In the genomic region with DNA sequence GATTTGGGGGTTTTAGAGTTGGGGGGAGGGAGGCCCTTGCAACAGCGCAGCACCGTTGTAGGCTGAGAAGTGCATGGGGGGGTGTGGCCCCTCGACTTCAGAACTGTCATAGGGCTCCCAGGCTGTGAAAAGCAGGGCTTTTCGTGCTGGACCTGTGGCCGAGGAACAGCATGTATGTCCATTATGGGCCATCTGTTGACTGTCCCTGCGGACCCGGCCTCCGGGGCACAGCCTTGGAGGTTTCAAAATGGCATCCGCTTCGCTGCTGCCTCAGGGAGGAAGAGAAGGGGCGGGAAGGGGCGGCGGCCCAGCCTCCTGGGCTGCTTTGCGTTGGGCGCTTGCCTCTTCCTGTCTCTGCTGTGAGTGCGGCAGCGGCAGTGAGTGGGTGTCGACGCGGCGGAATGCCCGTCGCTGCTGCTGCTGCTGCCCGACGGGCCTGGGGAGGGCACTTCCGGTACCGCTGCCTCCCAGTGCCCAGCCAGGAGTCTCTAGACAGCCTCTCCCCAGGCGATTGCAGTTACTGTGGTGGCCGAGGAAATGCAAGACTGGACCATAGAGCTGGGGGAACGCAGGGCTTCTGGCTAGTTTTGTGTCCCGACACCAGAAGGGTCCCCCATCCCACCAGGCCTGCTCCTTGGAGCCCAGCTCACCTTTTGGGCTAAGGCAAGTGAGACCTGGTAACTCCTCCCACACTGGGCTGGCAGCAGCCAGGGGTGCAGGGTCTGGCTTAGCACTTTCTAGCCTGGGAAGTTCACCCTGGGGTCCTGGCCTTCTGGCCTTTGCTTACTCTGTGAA, we compare ENCODE assay signal across 8 cellular contexts. TPM values are rescaled to one million over a fixed set of nuclear protein-coding genes. Genes with fewer than 3 reads are reported as not detected.
DNase-seq lines count a peak whose midpoint lies in the region; ATAC-seq and TF ChIP-seq lines count a peak whose summit lies in the region.

No MANE protein-coding gene starts in this region.

- H3K27ac ChIP-seq in ectodermal cell (ENCODE audit: insufficient read depth, low read depth, low read length, poor library complexity, severe bottlenecking), result peak overlapping the region; percentile 48

- peak overlapping the region; percentile 98 for H3K27ac Mint-ChIP-seq in activated CD4-positive, alpha-beta memory T cell treated with anti-CD3 and anti-CD28 coated beads, Interleukin-2, amount 10 ng/mL, durations not matched to agents 7 days and 5 days

- H3K27me3 Mint-ChIP-seq in activated CD4-positive, alpha-beta memory T cell treated with anti-CD3 and anti-CD28 coated beads, Interleukin-2, amount 10 ng/mL, durations not matched to agents 7 days and 5 days, result no peaks in the 10 kb centered on the region

- peaks cover 62% of the 10 kb centered on the region for H3K4me1 Mint-ChIP-seq in activated CD4-positive, alpha-beta memory T cell treated with anti-CD3 and anti-CD28 coated beads, Interleukin-2, amount 10 ng/mL, durations not matched to agents 7 days and 5 days

- no peak for ATAC-seq in HG03139 (IDR thresholded peaks at IDR 0.05; ENCODE audit: unreplicated experiment)

- CTCF ChIA-PET in activated CD4-positive, alpha-beta memory T cell treated with anti-CD3 and anti-CD28 coated beads, Interleukin-2, amount 10 ng/mL, durations not matched to agents 7 days and 5 days (lab: Charles Lee), result interaction anchor here (1.1 to 2.1 kb wide), 3 partner anchors 9 to 61 kb away, joined by 3 to 20 read pairs (median 11); partner anchors contain the start of genes HYAL3 and NAA80

- H3K36me3 ChIP-seq in ectodermal cell (ENCODE audit: control insufficient read depth, insufficient read depth, low read length), result no peaks in the 10 kb centered on the region

- H3K4me1 ChIP-seq in ectodermal cell (ENCODE audit: control insufficient read depth, insufficient read depth, low read length), result peaks cover 56% of the 10 kb centered on the region

- DNase-seq in GM04503 (ENCODE audit: low read depth), result peak; percentile 53
- DNase-seq in HFF-Myc (ENCODE audit: extremely low read depth, low read depth), result no peak
- peak; percentile 82 for DNase-seq in NCI-H748 (lab: John Stamatoyannopoulos, UW; ENCODE audit: unreplicated experiment)
- peak; percentile 93 for DNase-seq in activated CD4-positive, alpha-beta memory T cell treated with anti-CD3 and anti-CD28 coated beads, Interleukin-2, amount 10 ng/mL, durations not matched to agents 7 days and 5 days
- peak; percentile 80 for DNase-seq in medulla oblongata (ENCODE audit: extremely low spot score)
- peak; percentile 77 for DNase-seq in stimulated activated CD8-positive, alpha-beta memory T cell treated with anti-CD3 and anti-CD28 coated beads, Interleukin-12 subunit alpha, Interleukin-12 subunit beta, amount 100 ng/mL, for 1 hour (ENCODE audit: low read depth)

- no peak for TF ChIP-seq CTCF in HFF-Myc (IDR thresholded peaks at IDR 0.05; ENCODE audit: low read depth, low read length, missing control alignments)

- WGBS in ectodermal cell, 2 experiments, result 7% methylated on average over 31 of the region's 31 CpGs

- POLR2A ChIA-PET in activated CD4-positive, alpha-beta memory T cell treated with anti-CD3 and anti-CD28 coated beads, Interleukin-2, amount 10 ng/mL, durations not matched to agents 7 days and 5 days (lab: Charles Lee), result interaction anchor here (0.9 to 5.7 kb wide), 9 partner anchors 10 to 107 kb away, joined by 3 to 87 read pairs (median 9); partner anchors contain the start of genes HYAL3, NAA80, SLC38A3 and TUSC2

- no peaks in the 10 kb centered on the region for H3K27me3 ChIP-seq in ectodermal cell (ENCODE audit: control insufficient read depth, insufficient read depth, low read length, poor library complexity, severe bottlenecking)

- no peaks in the 10 kb centered on the region for H3K9me3 Mint-ChIP-seq in activated CD4-positive, alpha-beta memory T cell treated with anti-CD3 and anti-CD28 coated beads, Interleukin-2, amount 10 ng/mL, durations not matched to agents 7 days and 5 days

- H3K4me3 ChIP-seq in HFF-Myc (replicated peaks; ENCODE audit: low read depth, low read length), result peak overlapping the region; percentile 86
- H3K4me3 ChIP-seq in ectodermal cell (ENCODE audit: insufficient read depth, low read depth, low read length), result peak overlapping the region; percentile 81

- H3K36me3 Mint-ChIP-seq in activated CD4-positive, alpha-beta memory T cell treated with anti-CD3 and anti-CD28 coated beads, Interleukin-2, amount 10 ng/mL, durations not matched to agents 7 days and 5 days (ENCODE audit: low read depth), result peaks cover 50% of the 10 kb centered on the region

- no peaks in the 10 kb centered on the region for H3K9me3 ChIP-seq in ectodermal cell (ENCODE audit: control insufficient read depth, low read length)

- peak overlapping the region; percentile 99 for H3K4me3 Mint-ChIP-seq in activated CD4-positive, alpha-beta memory T cell treated with anti-CD3 and anti-CD28 coated beads, Interleukin-2, amount 10 ng/mL, durations not matched to agents 7 days and 5 days

RNA-seq across cellular contexts. Expression of gene GNAI2, which starts 1.9 kb away (rescaled TPM):
- 100 to 1,000 TPM; 493 to 519 TPM for total RNA-seq in activated CD4-positive, alpha-beta memory T cell treated with anti-CD3 and anti-CD28 coated beads, Interleukin-2, amount 10 ng/mL, durations not matched to agents 7 days and 5 days
- polyA plus RNA-seq in ectodermal cell (2013, experiment 1 of 4), result 374 TPM
- polyA plus RNA-seq in ectodermal cell (2013, experiment 2 of 4), result 389 TPM
- 311 TPM for polyA plus RNA-seq in ectodermal cell (2013, experiment 3 of 4)
- 351 TPM for polyA plus RNA-seq in ectodermal cell (2013, experiment 4 of 4)

RNA-seq across cellular contexts. Expression of gene SEMA3B, which starts 31.0 kb away (rescaled TPM):
- under 1 TPM; 0.38 to 0.55 TPM for total RNA-seq in activated CD4-positive, alpha-beta memory T cell treated with anti-CD3 and anti-CD28 coated beads, Interleukin-2, amount 10 ng/mL, durations not matched to agents 7 days and 5 days
- 17.9 TPM for polyA plus RNA-seq in ectodermal cell (2013, experiment 1 of 4)
- polyA plus RNA-seq in ectodermal cell (2013, experiment 2 of 4), result 19.8 TPM
- 13.0 TPM for polyA plus RNA-seq in ectodermal cell (2013, experiment 3 of 4)
- 18.3 TPM for polyA plus RNA-seq in ectodermal cell (2013, experiment 4 of 4)

RNA-seq across cellular contexts. Expression of gene SLC38A3, which starts 32.9 kb away (rescaled TPM):
- not detected for total RNA-seq in activated CD4-positive, alpha-beta memory T cell treated with anti-CD3 and anti-CD28 coated beads, Interleukin-2, amount 10 ng/mL, durations not matched to agents 7 days and 5 days
- 3.6 TPM for polyA plus RNA-seq in ectodermal cell (2013, experiment 1 of 4)
- 2.9 TPM for polyA plus RNA-seq in ectodermal cell (2013, experiment 2 of 4)
- polyA plus RNA-seq in ectodermal cell (2013, experiment 3 of 4), result 4.5 TPM
- 3.0 TPM for polyA plus RNA-seq in ectodermal cell (2013, experiment 4 of 4)

RNA-seq across cellular contexts. Expression of gene LSMEM2, which starts 40.9 kb away (rescaled TPM):
- not detected for total RNA-seq in activated CD4-positive, alpha-beta memory T cell treated with anti-CD3 and anti-CD28 coated beads, Interleukin-2, amount 10 ng/mL, durations not matched to agents 7 days and 5 days
- polyA plus RNA-seq in ectodermal cell (2013, experiment 1 of 4), result 0.28 TPM
- 0.37 TPM for polyA plus RNA-seq in ectodermal cell (2013, experiment 2 of 4)
- 0.16 TPM for polyA plus RNA-seq in ectodermal cell (2013, experiment 3 of 4)
- polyA plus RNA-seq in ectodermal cell (2013, experiment 4 of 4), result 0.41 TPM

RNA-seq across cellular contexts. Expression of gene GNAT1, which starts 46.5 kb away (rescaled TPM):
- not detected for total RNA-seq in activated CD4-positive, alpha-beta memory T cell treated with anti-CD3 and anti-CD28 coated beads, Interleukin-2, amount 10 ng/mL, durations not matched to agents 7 days and 5 days
- polyA plus RNA-seq in ectodermal cell (2013, experiment 1 of 4), result not detected
- 0.78 TPM for polyA plus RNA-seq in ectodermal cell (2013, experiment 2 of 4)
- not detected for polyA plus RNA-seq in ectodermal cell (2013, experiment 3 of 4)
- not detected for polyA plus RNA-seq in ectodermal cell (2013, experiment 4 of 4)
